In the genomic region with DNA sequence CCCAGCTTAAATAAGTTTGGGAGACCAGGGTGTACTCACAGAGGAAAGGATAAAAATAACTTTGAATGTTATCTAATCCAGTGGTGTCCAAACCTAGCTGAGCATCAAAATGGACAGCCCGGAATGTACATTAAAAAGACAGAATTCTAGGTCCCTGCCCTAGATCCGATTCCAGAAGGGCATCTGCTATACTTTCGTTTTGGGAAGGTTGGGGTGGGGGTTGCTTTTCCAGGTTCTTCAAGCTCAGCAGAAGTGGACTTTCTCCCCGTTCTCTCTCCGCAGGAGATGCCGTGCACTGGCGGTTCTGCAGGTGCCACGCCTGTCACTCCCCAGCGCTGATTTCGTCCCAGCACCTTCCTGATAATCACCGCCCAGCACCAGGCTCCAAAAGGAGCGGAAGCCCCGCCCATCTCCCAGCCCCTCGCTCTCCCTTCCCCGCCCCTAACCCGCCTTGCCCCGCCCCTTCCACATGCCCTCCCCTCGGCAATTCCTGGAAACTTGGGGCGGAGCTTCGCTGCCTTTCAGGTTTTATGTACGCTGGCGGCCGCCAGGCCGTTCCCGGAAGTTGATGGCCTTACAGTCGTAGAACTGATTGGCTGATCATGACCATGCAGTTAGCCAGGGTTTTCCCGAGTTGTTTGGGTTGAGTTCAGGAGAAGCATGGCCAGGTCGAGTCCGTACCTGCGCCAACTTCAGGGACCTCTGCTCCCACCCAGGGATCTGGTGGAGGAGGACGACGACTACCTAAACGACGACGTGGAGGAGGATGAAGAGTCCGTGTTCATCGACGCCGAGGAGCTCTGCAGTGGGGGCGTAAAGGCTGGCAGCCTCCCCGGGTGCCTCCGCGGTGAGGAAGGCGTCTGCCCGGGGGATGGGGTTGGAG, we compare ENCODE assay signal across 8 cellular contexts. TPM values are rescaled to one million over a fixed set of nuclear protein-coding genes. Genes with fewer than 3 reads are reported as not detected.
DNase-seq lines count a peak whose midpoint lies in the region; FAIRE-seq and TF ChIP-seq lines count a peak whose summit lies in the region.

HELB (plus strand) TSS at position 550 of the 883 bp plus-strand sequence; CDS start at position 661, 111 bp downstream.

- H3K27ac Mint-ChIP-seq in HFFc6, result peak within 1 kb of the TSS; percentile 93

- H3K4me1 Mint-ChIP-seq in HFFc6 (ENCODE audit: low read depth), result peaks cover 42% of the 10 kb centered on the region

- no peak for FAIRE-seq in frontal cortex (lab: Jason Lieb, UNC)

- in situ Hi-C loops in SK-MEL-5 (cut with HindIII; ENCODE audit: low pct_unique_long_range_greater_than_20kb, low sequenced_read_pairs), result no loop called here

- peak within 1 kb of the TSS; percentile 94 for H3K4me3 ChIP-seq in neuron (ENCODE audit: low read length)

- peaks cover 4% of the 10 kb centered on the region for H3K36me3 ChIP-seq in neuron (ENCODE audit: insufficient read depth, low read length)

- H3K9me3 ChIP-seq in neuron (ENCODE audit: low read length), result no peaks in the 10 kb centered on the region

- H3K27me3 ChIP-seq in neuron (ENCODE audit: insufficient read depth, low read length), result peaks cover 4% of the 10 kb centered on the region

- H3K9me3 Mint-ChIP-seq in HFFc6, result no peaks in the 10 kb centered on the region

- peaks cover 27% of the 10 kb centered on the region for H3K4me1 ChIP-seq in neuron (ENCODE audit: insufficient read depth, low read length)

- H2AFZ ChIP-seq in neuron (ENCODE audit: low read depth, low read length), result peak within 1 kb of the TSS; percentile 71

- DNase-seq in GM04504 (ENCODE audit: low read depth) (peak; percentile 86), HFFc6 (peak; percentile 93), NAMALWA (ENCODE audit: low spot score) (peak; percentile 95), SK-MEL-5 (ENCODE audit: low read depth, low spot score) (peak; percentile 98), frontal cortex (ENCODE audit: low spot score in 2 of 2) (peak; percentile 57 to 88), stromal cell of bone marrow (ENCODE audit: low read depth) (peak; percentile 94)
- peak; percentile 89 to 94 (median 91) for DNase-seq in activated naive CD4-positive, alpha-beta T cell (lab: John Stamatoyannopoulos, UW)

- peaks cover 11% of the 10 kb centered on the region for H3K27me3 Mint-ChIP-seq in HFFc6 (ENCODE audit: insufficient read depth)

- no peak for TF ChIP-seq CTCF in HFFc6 (IDR thresholded peaks at IDR 0.05)

- H3K4me3 Mint-ChIP-seq in HFFc6, result peak within 1 kb of the TSS; percentile 98

- H3K36me3 Mint-ChIP-seq in HFFc6 (ENCODE audit: low read depth), result no peaks in the 10 kb centered on the region

RNA-seq across cellular contexts. Expression of gene HELB, which starts in this region (rescaled TPM):
- 1 to 10 TPM; 1.4 to 2.1 (median 1.8) TPM for total RNA-seq in HFFc6 (2021; fragmentation: NEBNext Ultra II Directional; extraction: Animal tissue kit (Norgen Biotek cat#: 25700))
- 3.9 and 4.5 TPM in 2 replicates for total RNA-seq in SK-MEL-5 (2014; rRNA removed; shearing (Covaris generic))
- polyA plus RNA-seq in SK-MEL-5 (2015; cell fraction: cytosol; rRNA removed), result 2.6 and 3.7 TPM in 2 replicates
- polyA plus RNA-seq in SK-MEL-5 (2015; cell fraction: nucleus; rRNA removed), result 8.2 and 10.1 TPM in 2 replicates
- 3.3 TPM for total RNA-seq in frontal cortex

Comparison
In these comparisons a context has a peak if more than half of its experiments do, and no peak if none do; other contexts are left out.
1. Peak in every context shown above with its lines: DNase-seq and H3K4me3 ChIP-seq.